Comparison of ENCODE assay signal across 8 cellular contexts in genomic region chr1:24502168-24503002, GRCh38. TPM values are rescaled to one million over a fixed set of nuclear protein-coding genes. Genes with fewer than 3 reads are reported as not detected.
DNase-seq lines count a peak whose midpoint lies in the region; ATAC-seq and TF ChIP-seq lines count a peak whose summit lies in the region.

Gene RCAN3, plus strand, starts transcription at chr1:24502836. Its CDS starts 11,537 bp downstream, at chr1:24514373.

- H3K79me2 ChIP-seq in DND-41 (ENCODE audit: insufficient read depth, low read length) (no peaks in the 10 kb centered on the region), smooth muscle cell (ENCODE audit: low read depth) (peaks cover 25% of the 10 kb centered on the region)

- H3K9me3 ChIP-seq in DND-41 (ENCODE audit: insufficient read depth, low read length, severe bottlenecking) (no peaks in the 10 kb centered on the region), smooth muscle cell (replicated peaks; ENCODE audit: low read depth) (no peaks in the 10 kb centered on the region)

- H3K4me3 Mint-ChIP-seq in immature natural killer cell: peak within 1 kb of the TSS; percentile 84 to 94 (median 90)

- peak within 1 kb of the TSS; percentile 45 to 74; a peak in 3 of 4 replicates for H3K4me3 ChIP-seq in DND-41 (ENCODE audit: low read depth in 1 of 2, low read length in 2 of 2)
- H3K4me3 ChIP-seq in cardiac fibroblast (replicated peaks in 1 of 2; ENCODE audit: low read depth in 2 of 2, low read length in 2 of 2): peak within 1 kb of the TSS; percentile 67 to 70
- H3K4me3 ChIP-seq in smooth muscle cell: peak within 1 kb of the TSS; percentile 82

- H3K27ac Mint-ChIP-seq in immature natural killer cell: peak within 1 kb of the TSS; percentile 24 to 90 (median 86)

- TF ChIP-seq CTCF in DND-41 (IDR thresholded peaks at IDR 0.05; ENCODE audit: borderline replicate concordance, extremely low read depth, low read length, poor library complexity, severe bottlenecking) (no peak), cardiac fibroblast (IDR thresholded peaks at IDR 0.05; ENCODE audit: low read depth, low read length) (no peak), smooth muscle cell (IDR thresholded peaks at IDR 0.05; ENCODE audit: borderline replicate concordance, insufficient read depth, poor library complexity, severe bottlenecking) (no peak)

- under 1% methylated on average over 34 of the region's 80 CpGs for WGBS in smooth muscle cell (ENCODE audit: low lambda C conversion rate)

- no peaks in the 10 kb centered on the region for H3K36me3 ChIP-seq in DND-41 (ENCODE audit: insufficient read depth, low read length)
- no peaks in the 10 kb centered on the region for H3K36me3 ChIP-seq in smooth muscle cell (ENCODE audit: low read depth)

- H3K4me1 ChIP-seq in DND-41 (ENCODE audit: insufficient read depth, low read length) (peaks cover 18% of the 10 kb centered on the region), smooth muscle cell (ENCODE audit: low read depth) (peaks cover 16% of the 10 kb centered on the region)

- H3K27me3 ChIP-seq in DND-41 (ENCODE audit: insufficient read depth, low read length, poor library complexity) (peaks cover 55% of the 10 kb centered on the region), smooth muscle cell (ENCODE audit: low read depth) (no peaks in the 10 kb centered on the region)

- H4K20me1 ChIP-seq in DND-41 (ENCODE audit: insufficient read depth, low read length) (no peaks in the 10 kb centered on the region), smooth muscle cell (ENCODE audit: low read depth) (peaks cover 5% of the 10 kb centered on the region)

- H3K4me2 ChIP-seq in DND-41 (ENCODE audit: insufficient read depth, low read length) (peak within 1 kb of the TSS; percentile 97), smooth muscle cell (peak within 1 kb of the TSS; percentile 91)

- H3K9ac ChIP-seq in DND-41 (ENCODE audit: low read depth, low read length) (peak within 1 kb of the TSS; percentile 58), smooth muscle cell (ENCODE audit: low read depth) (peak within 1 kb of the TSS; percentile 76)

- no peaks in the 10 kb centered on the region for H3K9me3 Mint-ChIP-seq in immature natural killer cell

- peak within 1 kb of the TSS; percentile 80 for H2AFZ ChIP-seq in DND-41 (ENCODE audit: low read depth, low read length)
- H2AFZ ChIP-seq in smooth muscle cell (ENCODE audit: low read depth): peak within 1 kb of the TSS; percentile 95

- H3F3A ChIP-seq in smooth muscle cell (ENCODE audit: low read depth): no peaks in the 10 kb centered on the region

- DNase-seq in DND-41 (peak; percentile 85), NCI-H226 (peak; percentile 85), cardiac fibroblast (ENCODE audit: low read depth in 2 of 2) (peak; percentile 68 to 75), immature natural killer cell (peak; percentile 57 to 64 (median 62)), smooth muscle cell (lab: John Stamatoyannopoulos, UW; ENCODE audit: unreplicated experiment) (peak; percentile 77)
- peak; percentile 53 to 89 (median 76) for DNase-seq in activated CD4-positive, CD25-positive, alpha-beta regulatory T cell (lab: John Stamatoyannopoulos, UW)

- peak; percentile 97 for ATAC-seq in DND-41 (ENCODE audit: insufficient read depth, low read depth)
- peak; percentile 71 for ATAC-seq in HG03095 (IDR thresholded peaks at IDR 0.05; ENCODE audit: unreplicated experiment)
- ATAC-seq in HG03159 (IDR thresholded peaks at IDR 0.05; ENCODE audit: unreplicated experiment): no peak

- peaks cover 49 to 65% of the 10 kb centered on the region in 2 donors for H3K4me1 Mint-ChIP-seq in immature natural killer cell

- H3K27me3 Mint-ChIP-seq in immature natural killer cell (ENCODE audit: low read depth in 3 of 3): peaks cover 21 to 62% (median 53%) of the 10 kb centered on the region in 3 donors

- H3K36me3 Mint-ChIP-seq in immature natural killer cell: no peaks in the 10 kb centered on the region

- no peak within 1 kb of the TSS; the same call in 1 of the 2 replicates for H3K27ac ChIP-seq in DND-41 (ENCODE audit: low read length)
- peak within 1 kb of the TSS; percentile 64 for H3K27ac ChIP-seq in smooth muscle cell (ENCODE audit: low read depth)

RNA-seq across cellular contexts. Expression of gene RCAN3, which starts in this region (rescaled TPM):
- polyA plus RNA-seq in immature natural killer cell (1 to 10 TPM; 4.0 to 8.5 (median 4.8) TPM), smooth muscle cell (4.5 and 5.3 TPM in 2 replicates)
- 15.7 and 20.0 TPM in 2 replicates for total RNA-seq in smooth muscle cell
